In genomic region chr7:114722562-114722961, GRCh38 we compare ENCODE assay signal across 19 cellular contexts.
"Had no signal": no experiment of that assay in that cellular context is flagged by ENCODE, and none has a peak within 500 bp of the region (broad histone marks: within the 10 kb centered on the region; RNA-seq: fewer than 3 reads in every experiment).

No MANE protein-coding gene starts in this region.

- DNase-seq: cortex of kidney; dorsolateral prefrontal cortex; effector CD8-positive, alpha-beta T cell; glutamatergic neuron; islet precursor cell; left ventricle myocardium inferior; lower lobe of right lung; natural killer cell; ovary; right cardiac atrium; spleen; stimulated activated CD4-positive, alpha-beta T cell treated with anti-CD3 and anti-CD28 coated beads, Interleukin-15, amount 100 ng/mL, for 24 hours; stimulated activated CD4-positive, alpha-beta T cell treated with anti-CD3 and anti-CD28 coated beads, Interleukin-1b, Interleukin-23, amount 100 ng/mL, for 48 hours; stimulated activated CD4-positive, alpha-beta T cell treated with anti-CD3 and anti-CD28 coated beads, Interleukin-4, amount 100 ng/mL, for 24 hours; tibial artery; upper lobe of left lung; uterus had no signal

- H3K36me3 ChIP-seq: gastroesophageal sphincter, left ventricle myocardium inferior, lower lobe of right lung, ovary, spleen, tibial artery, upper lobe of left lung, uterus had no signal

- H3K9me3 ChIP-seq: gastroesophageal sphincter, lower lobe of right lung, ovary, tibial artery, upper lobe of left lung, uterus had no signal

- ATAC-seq: gastroesophageal sphincter; lower lobe of right lung; natural killer cell; right cardiac atrium; stimulated activated memory B cell treated with anti-CD40 and anti-IgM and Interleukin-4, amounts not matched to agents 10 μg/mL and 1 μg/mL and 100 μg/mL, for 72 hours had no signal

- H3K27ac ChIP-seq: dorsolateral prefrontal cortex, gastroesophageal sphincter, left ventricle myocardium inferior, lower lobe of right lung, ovary, spleen, tibial artery, upper lobe of left lung, uterus had no signal

- H3K27me3 ChIP-seq: dorsolateral prefrontal cortex, gastroesophageal sphincter, ovary, spleen, tibial artery, upper lobe of left lung, uterus had no signal

- H3K4me3 ChIP-seq: dorsolateral prefrontal cortex, gastroesophageal sphincter, left ventricle myocardium inferior, lower lobe of right lung, ovary, spleen, tibial artery, upper lobe of left lung, uterus had no signal

- H3K4me1 ChIP-seq: gastroesophageal sphincter, left ventricle myocardium inferior, lower lobe of right lung, spleen, tibial artery, upper lobe of left lung, uterus had no signal
